In the genomic region with DNA sequence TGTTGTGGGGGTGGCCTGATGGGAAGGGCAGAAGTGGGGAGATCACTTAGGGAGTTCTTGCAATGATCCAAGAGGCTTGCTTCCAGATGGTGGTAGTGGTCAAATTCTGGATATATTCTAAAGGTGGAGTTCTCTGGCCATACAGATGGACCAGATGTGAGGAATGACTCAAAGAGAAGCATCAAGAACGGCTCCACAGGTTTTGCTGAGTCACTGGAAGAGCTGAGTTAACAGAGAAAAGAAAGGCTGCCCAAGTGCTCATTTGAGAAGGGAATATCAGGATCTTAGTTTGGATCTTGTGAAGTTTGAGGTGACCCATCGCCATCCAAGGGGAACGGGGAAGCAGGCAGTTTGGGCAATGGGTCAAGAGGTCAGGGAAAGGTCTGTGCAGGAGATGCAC, we compare ENCODE assay signal across 14 cellular contexts.
DNase-seq lines count a peak whose midpoint lies in the region; ATAC-seq, FAIRE-seq and TF ChIP-seq lines count a peak whose summit lies in the region.
"Had no signal": no experiment of that assay in that cellular context is flagged by ENCODE, and none has a peak within 500 bp of the region (broad histone marks: within the 10 kb centered on the region; RNA-seq: fewer than 3 reads in every experiment).

No MANE protein-coding gene starts in this region.

- H3K4me1 ChIP-seq in A549 = peaks cover 12% of the 10 kb centered on the region
- H3K4me1 ChIP-seq in HEK293 (ENCODE audit: control insufficient read depth, insufficient read depth, low read length) = peaks cover 5% of the 10 kb centered on the region; the same call in 1 of the 2 replicates

- ATAC-seq in A549 = peak in 1 of 2 experiments; percentile 48; a peak in 2 of 6 replicates
- no peak for ATAC-seq in HG02970 (IDR thresholded peaks at IDR 0.05; ENCODE audit: low FRiP score, unreplicated experiment)
- no peak for ATAC-seq in HG02610 (IDR thresholded peaks at IDR 0.05; ENCODE audit: unreplicated experiment)
- ATAC-seq in GM18520 (IDR thresholded peaks at IDR 0.05; ENCODE audit: unreplicated experiment) = no peak
- ATAC-seq: Panc1 had no signal

- no peak overlapping the region for H3K4me3 ChIP-seq in A549
- no peak overlapping the region for H3K4me3 ChIP-seq in HEK293 (ENCODE audit: low read depth, low read length)
- no peak overlapping the region for H3K4me3 ChIP-seq in epithelial cell of esophagus (ENCODE audit: low read length)

- whole genome bisulfite sequencing in A549 (ENCODE audit: missing lambda C conversion rate) = 61% methylated on average over 3 of the region's 3 CpGs

- no peak for TF ChIP-seq EP300 in A549 (IDR thresholded peaks at IDR 0.05)

- H3K4me2 ChIP-seq in A549 = peak overlapping the region; percentile 24; the same call in 2 of the 3 replicates

- TF ChIP-seq POLR2A in A549 (IDR thresholded peaks at IDR 0.05; ENCODE audit: low read length) = no peak

- TF ChIP-seq CTCF in A549 (IDR thresholded peaks at IDR 0.05) (no peak), HEK293 (tag by site-specific recombination; IDR thresholded peaks at IDR 0.05) (no peak), epithelial cell of esophagus (IDR thresholded peaks at IDR 0.05; ENCODE audit: insufficient read depth, low read depth, low read length, missing control alignments) (no peak)

- CTCF ChIA-PET in A549 (lab: Yijun Ruan, JAX) = no interaction called here
- CTCF ChIA-PET in HEK293 (lab: Yijun Ruan, JAX) = no interaction called here

- DNase-seq in A549 (ENCODE audit: low read depth in 1 of 2, low spot score in 1 of 2) = peak in 1 of 2 experiments; percentile 28
- peak; percentile 32 for DNase-seq in OCI-M1 (lab: John Stamatoyannopoulos, UW)
- peak; percentile 33 for DNase-seq in epithelial cell of esophagus (ENCODE audit: low read depth)
- no peak for DNase-seq in DMS 273 (lab: John Stamatoyannopoulos, UW; ENCODE audit: unreplicated experiment)
- DNase-seq: CD4-positive, CD25-positive, alpha-beta regulatory T cell; KG1; NCI-H1105 treated with DMSO at 0.1 percent for 48 hours; NCI-H187 had no signal

- POLR2A ChIA-PET in A549 (lab: Yijun Ruan, JAX) (no interaction called here), HEK293 (lab: Yijun Ruan, JAX) (no interaction called here)

- TF ChIP-seq RAD21 in A549 (conservative IDR thresholded peaks at IDR 0.05 in 1 of 2, IDR thresholded peaks at IDR 0.05 in 1 of 2) = no peak

- no peak for FAIRE-seq in A549 (lab: Jason Lieb, UNC)
- FAIRE-seq: H54 had no signal

- no peaks in the 10 kb centered on the region for H3K36me3 ChIP-seq in HEK293 (ENCODE audit: control insufficient read depth in 2 of 2, insufficient read depth in 1 of 2, low read length in 2 of 2)

- H3K27ac ChIP-seq in A549 (peak overlapping the region; percentile 68 to 70), HEK293 (ENCODE audit: extremely low read depth, low read depth, low read length) (no peak overlapping the region)

- no peaks in the 10 kb centered on the region for H3K9me3 ChIP-seq in A549
- no peaks in the 10 kb centered on the region for H3K9me3 ChIP-seq in HEK293 (ENCODE audit: control insufficient read depth, insufficient read depth, low read depth, low read length)

TF ChIP-seq in A549, 52 proteins besides CTCF, POLR2A, EP300 and RAD21:
- TF ChIP-seq NFE2L2 (conservative IDR thresholded peaks at IDR 0.05; ENCODE audit: low read length) (peak; percentile 82), EHMT2 (IDR thresholded peaks at IDR 0.05; ENCODE audit: low read depth) (no peak), HOXA7 (CRISPR knock-in tag; IDR thresholded peaks at IDR 0.05) (no peak), REST (IDR thresholded peaks at IDR 0.05) (no peak), POLR2AphosphoS2 (conservative IDR thresholded peaks at IDR 0.05; ENCODE audit: low read length) (no peak), KDM1A (IDR thresholded peaks at IDR 0.05; ENCODE audit: low read depth) (no peak), ESRRA (IDR thresholded peaks at IDR 0.05; ENCODE audit: borderline replicate concordance, low read length) (no peak), SREBF2 (IDR thresholded peaks at IDR 0.05) (no peak), MAFK (IDR thresholded peaks at IDR 0.05; ENCODE audit: partially characterized antibody) (peak; percentile 88), NR3C1 (IDR thresholded peaks at IDR 0.05) (no peak), MYC (IDR thresholded peaks at IDR 0.05; ENCODE audit: borderline replicate concordance, low read length) (no peak)

TF ChIP-seq in HEK293, 187 proteins besides CTCF, POLR2A, EP300 and RAD21:
- TF ChIP-seq SCRT2 (tag by site-specific recombination; IDR thresholded peaks at IDR 0.05) = peak; percentile 57
- no peak for TF ChIP-seq ZNF266 (tag by site-specific recombination; IDR thresholded peaks at IDR 0.05; ENCODE audit: low read depth)
